Comparison of ENCODE assay signal across 1 cellular context in the genomic region with DNA sequence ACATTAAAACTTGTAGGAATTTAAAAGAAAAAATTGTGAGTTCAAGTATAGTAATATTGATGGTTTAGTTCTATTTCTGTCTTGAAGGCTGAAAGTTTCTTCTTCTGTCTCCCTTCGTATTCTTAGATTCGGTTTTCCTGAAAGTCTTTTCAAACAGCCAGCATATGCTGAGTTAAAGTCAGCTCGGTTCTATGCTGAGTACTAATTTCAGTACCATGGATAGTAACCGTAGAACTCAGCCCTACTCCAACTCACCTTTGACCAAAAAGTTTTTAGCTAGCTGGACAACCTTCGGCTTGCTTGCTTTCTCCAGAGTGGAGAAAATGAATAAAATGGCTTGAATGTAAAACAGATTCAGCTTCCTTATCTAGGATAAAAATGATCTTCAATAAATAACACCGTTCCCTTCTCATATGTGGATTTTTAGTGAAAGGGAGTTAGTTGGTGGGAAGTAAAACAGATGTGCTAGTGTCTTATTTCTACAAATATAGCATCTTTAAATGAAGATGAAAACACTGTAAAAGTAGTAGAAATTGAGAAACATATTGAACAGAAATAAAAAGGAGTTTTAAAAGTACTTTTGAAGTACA.
TF ChIP-seq lines count a peak whose summit lies in the region.

No MANE protein-coding gene starts in this region.

TF ChIP-seq in K562, 482 proteins besides CTCF, POLR2A, EP300 and RAD21 (continued from another document):
- TF ChIP-seq AFF1 (IDR thresholded peaks at IDR 0.05; ENCODE audit: low read depth in 1 of 2, partially characterized antibody in 2 of 2) (peak in 1 of 2 experiments; percentile 55), REST (CRISPR knock-in tag; IDR thresholded peaks at IDR 0.05; ENCODE audit: low read depth) (peak; percentile 90), MIER1 (IDR thresholded peaks at IDR 0.05; ENCODE audit: low read depth) (peak; percentile 91)
